ENCODE assay signal across 19 cellular contexts in the genomic region with DNA sequence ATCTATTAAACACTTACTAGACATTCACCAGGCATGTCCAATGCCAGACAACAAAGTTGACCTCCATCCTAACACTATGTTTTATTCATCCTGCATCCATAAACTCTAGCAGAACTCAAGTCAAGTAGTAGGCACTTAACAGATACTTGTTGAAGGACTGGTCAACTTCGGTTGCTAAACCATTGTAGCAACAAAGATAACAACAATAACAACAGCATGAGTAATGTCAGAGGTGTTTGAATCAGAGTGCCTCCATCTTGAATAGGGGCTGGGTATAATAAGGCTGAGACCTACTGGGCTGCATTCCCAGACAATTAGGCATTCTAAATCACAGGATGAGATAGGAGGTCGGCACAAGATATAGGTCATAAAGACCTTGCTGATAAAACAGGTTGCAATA.
"Had no signal": no experiment of that assay in that cellular context is flagged by ENCODE, and none has a peak within 500 bp of the region (broad histone marks: within the 10 kb centered on the region; RNA-seq: fewer than 3 reads in every experiment).

No MANE protein-coding gene starts in this region.

- H3K27me3 ChIP-seq: adrenal gland, body of pancreas, neutrophil, pancreas, SJCRH30, tibial nerve, vagina had no signal

- H3K27ac ChIP-seq: adrenal gland, body of pancreas, dorsolateral prefrontal cortex, neutrophil, pancreas, SJCRH30, tibial nerve, vagina had no signal

- H3K4me3 ChIP-seq: adrenal gland, body of pancreas, dorsolateral prefrontal cortex, pancreas, SJCRH30, tibial nerve, vagina had no signal

- DNase-seq: activated CD4-positive, alpha-beta T cell treated with anti-CD3 and anti-CD28 coated beads, Interleukin-2, amount 10 ng/mL, durations not matched to agents 7 days and 5 days; activated CD8-positive, alpha-beta memory T cell treated with anti-CD3 and anti-CD28 coated beads, Interleukin-2, amount 50 U/mL, for 4 hours; activated CD8-positive, alpha-beta T cell treated with anti-CD3 and anti-CD28 coated beads, Interleukin-2, amount 10 ng/mL, durations not matched to agents 7 days and 5 days; activated gamma-delta T cell; activated T-cell treated with anti-CD3 and anti-CD28 coated beads, Interleukin-2, amount 50 U/mL, for 4 hours; body of pancreas; central memory CD4-positive, alpha-beta T cell; dorsolateral prefrontal cortex; erythroblast; hippocampal formation; natural killer cell; pancreas; SJCRH30 had no signal

- ATAC-seq: activated CD8-positive, alpha-beta T cell treated with anti-CD3 and anti-CD28 coated beads, Interleukin-2, amount 10 ng/mL, durations not matched to agents 7 days and 5 days; activated naive CD4-positive, alpha-beta T cell treated with anti-CD3 and anti-CD28 coated beads, Interleukin-2, amount 50 U/mL, for 72 hours; activated T-cell treated with anti-CD3 and anti-CD28 coated beads, Interleukin-2, amount 50 U/mL, for 4 hours; body of pancreas; left lobe of liver; natural killer cell; pancreas had no signal

- H3K4me1 ChIP-seq: adrenal gland, body of pancreas, pancreas, SJCRH30, tibial nerve, vagina had no signal

- H3K36me3 ChIP-seq: adrenal gland, neutrophil, pancreas, SJCRH30, tibial nerve, vagina had no signal

- H3K9me3 ChIP-seq: adrenal gland, body of pancreas, neutrophil, pancreas, SJCRH30, tibial nerve, vagina had no signal
